Comparison of ENCODE assay signal across 2 cellular contexts in the genomic region with DNA sequence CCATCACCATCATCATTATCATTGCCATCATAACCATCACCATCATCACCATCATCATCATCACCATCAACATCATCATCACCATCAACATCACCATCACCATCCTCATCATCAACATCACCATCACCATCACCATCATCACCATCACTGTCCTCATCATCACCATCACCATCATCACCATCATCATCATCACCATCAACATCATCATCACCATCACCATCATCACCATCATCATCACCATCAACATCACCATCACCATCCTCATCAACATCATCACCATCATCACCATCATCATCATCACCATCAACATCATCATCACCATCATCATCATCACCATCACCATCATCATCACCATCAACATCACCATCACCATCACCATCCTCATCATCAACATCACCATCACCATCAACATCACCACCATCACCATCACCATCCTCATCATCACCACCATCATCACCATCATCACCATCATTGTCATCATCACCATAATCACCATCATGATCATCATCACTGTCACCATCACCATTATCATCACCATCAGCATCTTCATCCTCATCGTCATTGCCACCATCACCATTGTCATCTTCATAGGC.
A peak's percentile ranks its signal among the peaks of the same experiment; 100 is the strongest.
TF ChIP-seq lines count a peak whose summit lies in the region.

No MANE protein-coding gene starts in this region.

TF ChIP-seq in HepG2, 621 proteins besides CTCF, POLR2A, EP300 and RAD21:
- TF ChIP-seq CREB1 (IDR thresholded peaks at IDR 0.05) (peak; percentile 98), CREB1 (CRISPR knock-in tag; IDR thresholded peaks at IDR 0.05) (no peak), RAD51 (IDR thresholded peaks at IDR 0.05; ENCODE audit: borderline replicate concordance) (0 out of 2 replicates have a peak, but pooled peaks have one; percentile 6), FOXA1 (IDR thresholded peaks at IDR 0.05) (peak; percentile 18; the same call in 1 of the 2 replicates), FOXA1 (CRISPR knock-in tag; IDR thresholded peaks at IDR 0.05) (no peak), SOX6 (IDR thresholded peaks at IDR 0.05) (0 out of 2 replicates have a peak, but pooled peaks have one; percentile 9), SOX6 (CRISPR knock-in tag; IDR thresholded peaks at IDR 0.05) (no peak), PHB2 (IDR thresholded peaks at IDR 0.05; ENCODE audit: partially characterized antibody) (peak; percentile 16), ATF7 (IDR thresholded peaks at IDR 0.05) (0 out of 2 replicates have a peak, but pooled peaks have one; percentile 13), ATF7 (CRISPR knock-in tag; IDR thresholded peaks at IDR 0.05) (no peak), ATAD3A (CRISPR knock-in tag; IDR thresholded peaks at IDR 0.05) (no peak)
- TF ChIP-seq, protein P1, sequence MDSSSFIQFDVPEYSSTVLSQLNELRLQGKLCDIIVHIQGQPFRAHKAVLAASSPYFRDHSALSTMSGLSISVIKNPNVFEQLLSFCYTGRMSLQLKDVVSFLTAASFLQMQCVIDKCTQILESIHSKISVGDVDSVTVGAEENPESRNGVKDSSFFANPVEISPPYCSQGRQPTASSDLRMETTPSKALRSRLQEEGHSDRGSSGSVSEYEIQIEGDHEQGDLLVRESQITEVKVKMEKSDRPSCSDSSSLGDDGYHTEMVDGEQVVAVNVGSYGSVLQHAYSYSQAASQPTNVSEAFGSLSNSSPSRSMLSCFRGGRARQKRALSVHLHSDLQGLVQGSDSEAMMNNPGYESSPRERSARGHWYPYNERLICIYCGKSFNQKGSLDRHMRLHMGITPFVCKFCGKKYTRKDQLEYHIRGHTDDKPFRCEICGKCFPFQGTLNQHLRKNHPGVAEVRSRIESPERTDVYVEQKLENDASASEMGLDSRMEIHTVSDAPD (CRISPR knock-in tag; IDR thresholded peaks at IDR 0.05): no peak

TF ChIP-seq in K562, 482 proteins besides CTCF, POLR2A, EP300 and RAD21:
- TF ChIP-seq PHB (CRISPR knock-in tag; IDR thresholded peaks at IDR 0.05) (no peak), EHMT2 (IDR thresholded peaks at IDR 0.05) (peak; percentile 44; the same call in 1 of the 2 replicates), KDM1A (IDR thresholded peaks at IDR 0.05) (peak; percentile 25 to 55; a peak in 2 of 4 replicates)
TF ChIP-seq in K562: peak in this region for 2.
